ENCODE assay signal across 15 cellular contexts in the genomic region with DNA sequence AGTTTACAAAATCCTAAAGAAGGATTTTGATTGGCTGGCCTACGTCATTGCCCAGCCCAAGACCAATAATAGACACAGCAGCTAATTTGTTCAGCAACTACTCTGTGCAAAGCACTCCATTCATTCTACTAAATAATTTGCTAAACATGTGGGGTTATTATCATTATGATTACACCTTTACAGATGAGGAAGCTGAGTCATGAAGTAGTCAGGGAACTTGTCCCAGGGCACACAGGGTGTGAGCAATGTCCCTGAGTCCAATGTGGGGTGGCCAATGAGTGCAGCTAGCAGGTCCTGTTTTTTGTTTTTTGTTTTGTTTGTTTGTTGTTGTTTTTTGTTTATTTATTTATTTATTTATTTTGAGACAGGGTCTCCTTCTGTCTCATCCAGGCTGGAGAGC.
"Had no signal": no experiment of that assay in that cellular context is flagged by ENCODE, and none has a peak within 500 bp of the region (broad histone marks: within the 10 kb centered on the region; RNA-seq: fewer than 3 reads in every experiment).

No MANE protein-coding gene starts in this region.

- H3K4me1 ChIP-seq: colonic mucosa, gastroesophageal sphincter, parathyroid adenoma, sigmoid colon had no signal

- ATAC-seq: activated CD8-positive, alpha-beta T cell treated with anti-CD3 and anti-CD28 coated beads, Interleukin-2, amount 10 ng/mL, durations not matched to agents 7 days and 5 days; gastroesophageal sphincter; heart right ventricle; stimulated activated memory B cell treated with anti-CD40 and anti-IgM and Interleukin-4, amounts not matched to agents 10 μg/mL and 1 μg/mL and 100 μg/mL, for 72 hours had no signal

- H3K9me3 ChIP-seq: colonic mucosa, gastroesophageal sphincter, heart right ventricle, sigmoid colon had no signal

- H3K4me1 Mint-ChIP-seq: naive B cell; stimulated activated memory B cell treated with anti-CD40 and anti-IgM and Interleukin-4, amounts not matched to agents 10 μg/mL and 1 μg/mL and 100 μg/mL, for 72 hours had no signal

- H3K9me3 Mint-ChIP-seq: activated naive CD4-positive, alpha-beta T cell treated with anti-CD3 and anti-CD28 coated beads, Interleukin-2, amount 50 U/mL, for 72 hours; naive B cell; stimulated activated memory B cell treated with anti-CD40 and anti-IgM and Interleukin-4, amounts not matched to agents 10 μg/mL and 1 μg/mL and 100 μg/mL, for 72 hours had no signal

- H3K9ac ChIP-seq: parathyroid adenoma had no signal

- DNase-seq: activated CD8-positive, alpha-beta memory T cell treated with anti-CD3 and anti-CD28 coated beads, Interleukin-2, amount 50 U/mL, for 4 hours; activated CD8-positive, alpha-beta T cell treated with anti-CD3 and anti-CD28 coated beads, Interleukin-2, amount 10 ng/mL, durations not matched to agents 7 days and 5 days; activated gamma-delta T cell; caudate nucleus; colonic mucosa; heart right ventricle; naive B cell; sigmoid colon; stimulated activated CD4-positive, alpha-beta T cell treated with anti-CD3 and anti-CD28 coated beads, Interleukin-2, amount 100 ng/mL, for 24 hours; T-helper 9 cell had no signal

- H3K36me3 Mint-ChIP-seq: activated naive CD4-positive, alpha-beta T cell treated with anti-CD3 and anti-CD28 coated beads, Interleukin-2, amount 50 U/mL, for 72 hours; stimulated activated memory B cell treated with anti-CD40 and anti-IgM and Interleukin-4, amounts not matched to agents 10 μg/mL and 1 μg/mL and 100 μg/mL, for 72 hours had no signal

- H3K27ac Mint-ChIP-seq: activated CD8-positive, alpha-beta T cell treated with anti-CD3 and anti-CD28 coated beads, Interleukin-2, amount 10 ng/mL, durations not matched to agents 7 days and 5 days; activated naive CD4-positive, alpha-beta T cell treated with anti-CD3 and anti-CD28 coated beads, Interleukin-2, amount 50 U/mL, for 72 hours; naive B cell; stimulated activated memory B cell treated with anti-CD40 and anti-IgM and Interleukin-4, amounts not matched to agents 10 μg/mL and 1 μg/mL and 100 μg/mL, for 72 hours had no signal

- H2AFZ ChIP-seq: parathyroid adenoma had no signal

- H3K79me2 ChIP-seq: parathyroid adenoma had no signal

- H3K27ac ChIP-seq: colonic mucosa, gastroesophageal sphincter, heart right ventricle, parathyroid adenoma, sigmoid colon, VCaP had no signal

- H3K4me3 Mint-ChIP-seq: activated CD8-positive, alpha-beta T cell treated with anti-CD3 and anti-CD28 coated beads, Interleukin-2, amount 10 ng/mL, durations not matched to agents 7 days and 5 days; naive B cell; stimulated activated memory B cell treated with anti-CD40 and anti-IgM and Interleukin-4, amounts not matched to agents 10 μg/mL and 1 μg/mL and 100 μg/mL, for 72 hours had no signal

- H3K36me3 ChIP-seq: colonic mucosa, gastroesophageal sphincter, heart right ventricle, sigmoid colon had no signal

- H3K27me3 ChIP-seq: colonic mucosa, sigmoid colon had no signal

- H3K4me3 ChIP-seq: colonic mucosa, gastroesophageal sphincter, heart right ventricle, sigmoid colon had no signal
